Comparison of ENCODE assay signal across 18 cellular contexts in genomic region chr2:224217962-224218347, GRCh38.
DNase-seq lines count a peak whose midpoint lies in the region; ATAC-seq, FAIRE-seq and TF ChIP-seq lines count a peak whose summit lies in the region.
"Had no signal": no experiment of that assay in that cellular context is flagged by ENCODE, and none has a peak within 500 bp of the region (broad histone marks: within the 10 kb centered on the region; RNA-seq: fewer than 3 reads in every experiment).

No MANE protein-coding gene starts in this region.

- H3K9ac ChIP-seq in astrocyte (ENCODE audit: low read length), result no peak overlapping the region

- TF ChIP-seq CTCF in heart left ventricle (IDR thresholded peaks at IDR 0.05) (no peak), astrocyte (IDR thresholded peaks at IDR 0.05; ENCODE audit: insufficient read depth, low read depth, low read length) (no peak), fibroblast of villous mesenchyme (IDR thresholded peaks at IDR 0.05; ENCODE audit: insufficient read depth, low read depth, low read length) (no peak), testis (IDR thresholded peaks at IDR 0.05) (no peak)

- no peak for FAIRE-seq in astrocyte (lab: Jason Lieb, UNC)
- FAIRE-seq: A549, D721Med had no signal

- H2AFZ ChIP-seq in astrocyte (ENCODE audit: low read depth, low read length), result no peak overlapping the region

- no peak overlapping the region for H3K4me3 Mint-ChIP-seq in astrocyte (ENCODE audit: unreplicated experiment)
- H3K4me3 Mint-ChIP-seq: activated CD4-positive, alpha-beta T cell treated with anti-CD3 and anti-CD28 coated beads for 36 hours; activated naive CD8-positive, alpha-beta T cell treated with anti-CD3 and anti-CD28 coated beads, Interleukin-2, amount 10 ng/mL, durations not matched to agents 7 days and 5 days; stimulated activated naive CD8-positive, alpha-beta T cell treated with anti-CD3 and anti-CD28 coated beads, Interleukin-15, Interleukin-2, amounts not matched to agents 100 ng/mL and 50 ng/mL, for 24 hours; T-helper 2 cell treated with Interferon-gamma antibody and Interleukin-4, amounts not matched to agents 5 μg/mL and 100 μg/mL, for 36 hours had no signal

- H3K27me3 ChIP-seq in heart left ventricle (no peaks in the 10 kb centered on the region), astrocyte (ENCODE audit: insufficient read depth, low read length) (no peaks in the 10 kb centered on the region), testis (no peaks in the 10 kb centered on the region)
- H3K27me3 ChIP-seq: esophagus muscularis mucosa had no signal

- H3K4me1 ChIP-seq in heart left ventricle (peaks cover 0 to 8% (median 0%) of the 10 kb centered on the region in 12 donors), astrocyte (ENCODE audit: insufficient read depth, low read length) (peaks cover 18% of the 10 kb centered on the region), testis (peaks cover 17% of the 10 kb centered on the region)

- DNase-seq in heart left ventricle (peak in 4 of 5 donors; percentile 23 to 52 (median 30)), Right ventricle myocardium superior (no peak), astrocyte (ENCODE audit: low read depth) (peak; percentile 93), fibroblast of villous mesenchyme (ENCODE audit: low read depth) (peak; percentile 51), testis (peak; percentile 55), amygdala (lab: John Stamatoyannopoulos, UW) (no peak)
- no peak for DNase-seq in central memory CD4-positive, alpha-beta T cell
- DNase-seq in stimulated activated naive CD4-positive, alpha-beta T cell (lab: John Stamatoyannopoulos, UW), result no peak
- DNase-seq: activated CD4-positive, alpha-beta T cell treated with anti-CD3 and anti-CD28 coated beads for 36 hours; activated naive CD8-positive, alpha-beta T cell treated with anti-CD3 and anti-CD28 coated beads, Interleukin-2, amount 10 ng/mL, durations not matched to agents 7 days and 5 days; activated T-cell treated with anti-CD3 and anti-CD28 coated beads for 4 hours; cortex of kidney; NCI-H2081 treated with DMSO at 0.1 percent for 48 hours had no signal

- no peaks in the 10 kb centered on the region for H3K79me2 ChIP-seq in astrocyte (ENCODE audit: insufficient read depth, low read length)

- peaks cover 0 to 10% (median 0%) of the 10 kb centered on the region in 12 donors for H3K9me3 ChIP-seq in heart left ventricle
- peaks cover 5% of the 10 kb centered on the region for H3K9me3 ChIP-seq in astrocyte (ENCODE audit: insufficient read depth, low read depth, low read length)
- H3K9me3 ChIP-seq in testis, result no peaks in the 10 kb centered on the region

- H3K4me1 Mint-ChIP-seq in astrocyte (ENCODE audit: low read depth, unreplicated experiment), result peaks cover 28% of the 10 kb centered on the region
- H3K4me1 Mint-ChIP-seq: activated naive CD8-positive, alpha-beta T cell treated with anti-CD3 and anti-CD28 coated beads, Interleukin-2, amount 10 ng/mL, durations not matched to agents 7 days and 5 days had no signal

- no peak overlapping the region for H3K4me3 ChIP-seq in heart left ventricle
- H3K4me3 ChIP-seq in astrocyte (ENCODE audit: insufficient read depth, low read depth, low read length), result no peak overlapping the region
- H3K4me3 ChIP-seq in fibroblast of villous mesenchyme (ENCODE audit: low read depth, low read length), result no peak overlapping the region
- H3K4me3 ChIP-seq in testis, result no peak overlapping the region
- H3K4me3 ChIP-seq: A549, esophagus muscularis mucosa had no signal

- no peak overlapping the region for H3K27ac Mint-ChIP-seq in astrocyte (ENCODE audit: unreplicated experiment)
- H3K27ac Mint-ChIP-seq: activated CD4-positive, alpha-beta T cell treated with anti-CD3 and anti-CD28 coated beads for 36 hours; activated naive CD8-positive, alpha-beta T cell treated with anti-CD3 and anti-CD28 coated beads, Interleukin-2, amount 10 ng/mL, durations not matched to agents 7 days and 5 days; stimulated activated naive CD8-positive, alpha-beta T cell treated with anti-CD3 and anti-CD28 coated beads, Interleukin-15, Interleukin-2, amounts not matched to agents 100 ng/mL and 50 ng/mL, for 24 hours; T-helper 2 cell treated with Interferon-gamma antibody and Interleukin-4, amounts not matched to agents 5 μg/mL and 100 μg/mL, for 36 hours had no signal

- H3K4me2 ChIP-seq in astrocyte (ENCODE audit: low read length), result no peak overlapping the region
- H3K4me2 ChIP-seq: A549 had no signal

- intact Hi-C loops in heart left ventricle (cut with DNase I) (no loop called here), Right ventricle myocardium superior (cut with DNase I) (no loop called here), testis (cut with DNase I; ENCODE audit: low total_unique reads) (no loop called here)

- peaks cover 2% of the 10 kb centered on the region for H3K36me3 Mint-ChIP-seq in astrocyte (ENCODE audit: low read depth, unreplicated experiment)
- H3K36me3 Mint-ChIP-seq: activated naive CD8-positive, alpha-beta T cell treated with anti-CD3 and anti-CD28 coated beads, Interleukin-2, amount 10 ng/mL, durations not matched to agents 7 days and 5 days had no signal

- TF ChIP-seq POLR2A in heart left ventricle (IDR thresholded peaks at IDR 0.05), result no peak
- no peak for TF ChIP-seq POLR2A in testis (IDR thresholded peaks at IDR 0.05)

- peaks cover 2% of the 10 kb centered on the region for H3K27me3 Mint-ChIP-seq in astrocyte (ENCODE audit: low read depth, unreplicated experiment)

- H3K9me3 Mint-ChIP-seq in astrocyte (ENCODE audit: unreplicated experiment), result peaks cover 1% of the 10 kb centered on the region
- H3K9me3 Mint-ChIP-seq: activated naive CD8-positive, alpha-beta T cell treated with anti-CD3 and anti-CD28 coated beads, Interleukin-2, amount 10 ng/mL, durations not matched to agents 7 days and 5 days; stimulated activated naive CD8-positive, alpha-beta T cell treated with anti-CD3 and anti-CD28 coated beads, Interleukin-15, Interleukin-2, amounts not matched to agents 100 ng/mL and 50 ng/mL, for 24 hours; T-helper 2 cell treated with Interferon-gamma antibody and Interleukin-4, amounts not matched to agents 5 μg/mL and 100 μg/mL, for 36 hours had no signal

- 32 to 37% (median 34%) methylated on average over 3 of the region's 3 CpGs for WGBS in heart left ventricle, 4 donors
- 19 to 35% methylated on average over 3 of the region's 3 CpGs for WGBS in testis, 2 donors

- peak in 3 of 4 donors; percentile 53 to 89 (median 58) for ATAC-seq in heart left ventricle
- no peak for ATAC-seq in Right ventricle myocardium superior (ENCODE audit: poor library complexity)
- ATAC-seq: A549; activated CD4-positive, alpha-beta T cell treated with anti-CD3 and anti-CD28 coated beads for 36 hours had no signal

- H3K36me3 ChIP-seq in heart left ventricle (no peaks in the 10 kb centered on the region), astrocyte (ENCODE audit: insufficient read depth, low read length) (no peaks in the 10 kb centered on the region), testis (ENCODE audit: low read depth, missing control alignments) (no peaks in the 10 kb centered on the region)
- H3K36me3 ChIP-seq: esophagus muscularis mucosa had no signal

- no peaks in the 10 kb centered on the region for H4K20me1 ChIP-seq in astrocyte (ENCODE audit: insufficient read depth, low read length)

- peak overlapping the region in 1 of 12 donors; percentile 29 for H3K27ac ChIP-seq in heart left ventricle
- H3K27ac ChIP-seq in astrocyte (ENCODE audit: low read depth, low read length), result no peak overlapping the region
- H3K27ac ChIP-seq in testis, result no peak overlapping the region
- H3K27ac ChIP-seq: esophagus muscularis mucosa had no signal

Comparison
In these comparisons a context has a peak if more than half of its experiments do, and no peak if none do; other contexts are left out.
1. DNase-seq: peak in heart left ventricle (4 of 5), astrocyte (single experiment), fibroblast of villous mesenchyme (single experiment) and testis (single experiment); none in Right ventricle myocardium superior (single experiment), central memory CD4-positive, alpha-beta T cell (single experiment), stimulated activated naive CD4-positive, alpha-beta T cell (0 of 6) and amygdala (0 of 56).